ENCODE assay signal across 9 cellular contexts in the genomic region with DNA sequence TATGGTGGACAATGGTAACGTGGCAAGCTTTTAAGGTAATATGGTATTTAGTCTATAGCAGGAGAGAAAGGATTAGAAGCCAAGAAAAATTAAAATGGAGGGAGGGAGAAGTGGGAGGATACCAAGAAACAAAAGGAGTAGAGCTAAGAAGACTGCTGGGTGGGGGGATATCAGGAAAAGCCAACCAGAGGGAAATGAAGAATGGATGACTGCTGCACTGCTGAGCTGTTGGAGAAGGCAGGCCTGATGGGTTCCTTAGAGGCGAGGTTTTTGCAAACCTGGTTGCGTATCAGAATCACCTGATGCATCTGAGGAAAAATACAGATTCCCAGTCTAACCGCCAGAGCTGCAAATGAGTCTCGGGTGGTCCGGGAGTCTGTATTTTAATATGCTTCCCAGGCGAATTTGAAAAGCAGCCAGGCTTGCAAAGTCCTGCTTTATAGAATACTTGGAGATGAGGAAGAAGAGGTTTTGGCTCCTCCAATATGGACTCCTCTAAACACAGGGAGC. TPM values are rescaled to one million over a fixed set of nuclear protein-coding genes. Genes with fewer than 3 reads are reported as not detected.
DNase-seq lines count a peak whose midpoint lies in the region; ATAC-seq and TF ChIP-seq lines count a peak whose summit lies in the region.
"Had no signal": no experiment of that assay in that cellular context is flagged by ENCODE, and none has a peak within 500 bp of the region (broad histone marks: within the 10 kb centered on the region; RNA-seq: fewer than 3 reads in every experiment).

No MANE protein-coding gene starts in this region.

- DNase-seq in RWPE2 (ENCODE audit: low spot score) (no peak), fibroblast of pulmonary artery (ENCODE audit: low read depth) (no peak), gastrocnemius medialis (no peak), NCI-H2171 (lab: John Stamatoyannopoulos, UW) (no peak)
- no peak for DNase-seq in stimulated activated CD8-positive, alpha-beta memory T cell treated with anti-CD3 and anti-CD28 coated beads, Interleukin-4, amount 100 ng/mL, for 48 hours
- DNase-seq in stimulated activated CD4-positive, alpha-beta T cell treated with anti-CD3 and anti-CD28 coated beads, Interleukin-2, amount 100 ng/mL, for 48 hours: no peak

- H3K27ac ChIP-seq in RWPE2 (ENCODE audit: poor library complexity, severe bottlenecking) (peak overlapping the region; percentile 54), gastrocnemius medialis (no peak overlapping the region)

- no peak for TF ChIP-seq POLR2A in gastrocnemius medialis (IDR thresholded peaks at IDR 0.05)

- in situ Hi-C loops in gastrocnemius medialis (cut with MboI; ENCODE audit: low sequenced_read_pairs in 4 of 4): no loop called here

- H3K27me3 ChIP-seq in RWPE2 (ENCODE audit: insufficient read depth, poor library complexity, severe bottlenecking) (no peaks in the 10 kb centered on the region), gastrocnemius medialis (peaks cover 0 to 4% (median 0%) of the 10 kb centered on the region in 3 donors)

- intact Hi-C loops in gastrocnemius medialis (cut with DNase I; ENCODE audit: low total_unique reads): loop anchor here (5.0 kb wide), 2 partner anchors 230 to 370 kb away; partner anchors contain the start of genes NKRF and SLC25A5

- H3K9me3 ChIP-seq in RWPE2 (ENCODE audit: severe bottlenecking) (no peaks in the 10 kb centered on the region), gastrocnemius medialis (no peaks in the 10 kb centered on the region)
- H3K9me3 ChIP-seq: mucosa of descending colon had no signal

- peaks cover 14% of the 10 kb centered on the region; the same call in 1 of the 2 replicates for H3K36me3 ChIP-seq in RWPE2 (ENCODE audit: low read depth)
- H3K36me3 ChIP-seq in gastrocnemius medialis: no peaks in the 10 kb centered on the region

- ATAC-seq in RWPE2 (ENCODE audit: low read depth) (no peak), gastrocnemius medialis (no peak), HG02884 (IDR thresholded peaks at IDR 0.05; ENCODE audit: unreplicated experiment) (no peak)

- H3K4me3 ChIP-seq in GM12875 (ENCODE audit: low read depth, low read length) (peak overlapping the region; percentile 78), RWPE2 (ENCODE audit: severe bottlenecking) (peak overlapping the region; percentile 73), fibroblast of pulmonary artery (replicated peaks; ENCODE audit: low read depth, low read length) (peak overlapping the region; percentile 66), gastrocnemius medialis (peak overlapping the region; percentile 61 to 76 (median 69))

- TF ChIP-seq CTCF in GM12875 (IDR thresholded peaks at IDR 0.05; ENCODE audit: borderline replicate concordance, insufficient read depth, low read depth, low read length) (no peak), RWPE2 (IDR thresholded peaks at IDR 0.05; ENCODE audit: poor library complexity, severe bottlenecking) (no peak), fibroblast of pulmonary artery (IDR thresholded peaks at IDR 0.05; ENCODE audit: low read length, missing control alignments) (no peak), gastrocnemius medialis (IDR thresholded peaks at IDR 0.05 in 4 of 5, conservative IDR thresholded peaks at IDR 0.05 in 1 of 5) (no peak)

- no peaks in the 10 kb centered on the region for H3K4me1 ChIP-seq in RWPE2 (ENCODE audit: insufficient read depth, poor library complexity, severe bottlenecking)
- no peaks in the 10 kb centered on the region for H3K4me1 ChIP-seq in gastrocnemius medialis

RNA-seq across cellular contexts. Expression of gene PGRMC1, which starts 1.5 kb away (rescaled TPM):
- 10 to 100 TPM; 11.4 to 14.4 (median 13.0) TPM for total RNA-seq in gastrocnemius medialis
